In the genomic region with DNA sequence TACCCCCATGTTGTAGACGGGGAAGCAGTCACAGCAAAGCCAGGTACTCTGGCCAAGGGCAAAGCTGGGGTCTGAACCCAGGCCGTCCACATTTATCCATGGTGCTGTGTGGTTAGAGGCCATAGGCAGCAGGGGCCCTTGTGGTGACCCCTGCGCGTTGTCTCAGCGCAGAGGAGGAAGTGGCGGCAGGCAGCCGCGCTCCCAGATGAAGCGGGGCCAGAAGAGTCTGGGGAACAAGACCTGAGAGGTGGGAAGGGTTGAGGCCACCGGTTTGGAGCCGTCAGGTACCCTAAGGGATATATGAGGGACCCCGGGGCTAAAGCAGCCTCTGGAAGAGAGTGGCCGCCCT, we compare ENCODE assay signal across 8 cellular contexts. TPM values are rescaled to one million over a fixed set of nuclear protein-coding genes. Genes with fewer than 3 reads are reported as not detected.
DNase-seq lines count a peak whose midpoint lies in the region; ATAC-seq and TF ChIP-seq lines count a peak whose summit lies in the region.

No MANE protein-coding gene starts in this region.

- intact Hi-C loops in Right ventricle myocardium superior (cut with DNase I) = no loop called here
- intact Hi-C loops in prostate gland (cut with DNase I) = no loop called here

- peaks cover 23% of the 10 kb centered on the region for H3K27me3 Mint-ChIP-seq in activated T-cell treated with anti-CD3 and anti-CD28 coated beads, Interleukin-2, amount 50 U/mL, for 72 hours (ENCODE audit: low read depth)

- no peaks in the 10 kb centered on the region for H3K27me3 ChIP-seq in prostate gland (replicated peaks; ENCODE audit: insufficient read depth)

- H3K4me3 Mint-ChIP-seq in activated T-cell treated with anti-CD3 and anti-CD28 coated beads, Interleukin-2, amount 50 U/mL, for 72 hours = peak overlapping the region; percentile 88 to 89

- peak overlapping the region; percentile 64 to 80 for H3K27ac ChIP-seq in prostate gland

- peak; percentile 46 for ATAC-seq in GM18498 (IDR thresholded peaks at IDR 0.05; ENCODE audit: unreplicated experiment)
- peak; percentile 51 for ATAC-seq in GM21825 (IDR thresholded peaks at IDR 0.05; ENCODE audit: unreplicated experiment)
- peak; percentile 64 to 70 for ATAC-seq in activated T-cell treated with anti-CD3 and anti-CD28 coated beads, Interleukin-2, amount 50 U/mL, for 72 hours (replicated peaks in 1 of 2)
- peak; percentile 56 for ATAC-seq in Right ventricle myocardium superior (ENCODE audit: poor library complexity)
- ATAC-seq in omental fat pad (ENCODE audit: low FRiP score) = no peak

- no peaks in the 10 kb centered on the region for H3K36me3 ChIP-seq in prostate gland

- DNase-seq in LNCaP clone FGC (ENCODE audit: low read depth) = no peak
- DNase-seq in activated T-cell treated with anti-CD3 and anti-CD28 coated beads, Interleukin-2, amount 50 U/mL, for 72 hours = peak; percentile 36 to 39
- peak; percentile 55 for DNase-seq in Right ventricle myocardium superior
- no peak for DNase-seq in prostate gland (ENCODE audit: low spot score)
- no peak for DNase-seq in omental fat pad (ENCODE audit: low spot score)
- no peak for DNase-seq in A172 (ENCODE audit: low spot score)

- WGBS in prostate gland = 15% methylated on average over 13 of the region's 13 CpGs

- TF ChIP-seq POLR2A in prostate gland (IDR thresholded peaks at IDR 0.05) = no peak

- H3K36me3 Mint-ChIP-seq in activated T-cell treated with anti-CD3 and anti-CD28 coated beads, Interleukin-2, amount 50 U/mL, for 72 hours (ENCODE audit: insufficient read depth in 2 of 2) = peaks cover 0 to 1% of the 10 kb centered on the region in 2 donors

- TF ChIP-seq CTCF in LNCaP clone FGC (IDR thresholded peaks at IDR 0.05; ENCODE audit: control insufficient read depth, extremely low read depth, insufficient read depth) (no peak), prostate gland (IDR thresholded peaks at IDR 0.05) (no peak), omental fat pad (IDR thresholded peaks at IDR 0.05) (no peak)

- no peaks in the 10 kb centered on the region for H3K9me3 ChIP-seq in prostate gland

- no peaks in the 10 kb centered on the region for H3K4me1 ChIP-seq in prostate gland (replicated peaks)

- H3K27ac Mint-ChIP-seq in activated T-cell treated with anti-CD3 and anti-CD28 coated beads, Interleukin-2, amount 50 U/mL, for 72 hours = no peak overlapping the region

- H3K4me3 ChIP-seq in LNCaP clone FGC (ENCODE audit: low read depth, low read length) = peak overlapping the region; percentile 75
- peak overlapping the region; percentile 84 to 95 for H3K4me3 ChIP-seq in prostate gland

- H3K4me1 Mint-ChIP-seq in activated T-cell treated with anti-CD3 and anti-CD28 coated beads, Interleukin-2, amount 50 U/mL, for 72 hours (ENCODE audit: low read depth) = peaks cover 27% of the 10 kb centered on the region

- H3K9me3 Mint-ChIP-seq in activated T-cell treated with anti-CD3 and anti-CD28 coated beads, Interleukin-2, amount 50 U/mL, for 72 hours = no peaks in the 10 kb centered on the region

RNA-seq across cellular contexts. Expression of a gene that starts 0.8 kb away (rescaled TPM):
- total RNA-seq in activated T-cell treated with anti-CD3 and anti-CD28 coated beads, Interleukin-2, amount 50 U/mL, for 72 hours = 1 to 10 TPM; 2.5 to 3.8 TPM
- total RNA-seq in Right ventricle myocardium superior (0.48 TPM), prostate gland (1 to 10 TPM; 1.6 to 3.9 TPM), omental fat pad (1 to 10 TPM in 2 of 4 donors, under 1 TPM in 2; 0.60 to 2.2 (median 1.1) TPM)
- 0.33 and 0.57 TPM in 2 replicates for total RNA-seq in A172 (2014; rRNA removed; shearing (Covaris generic))

RNA-seq across cellular contexts. Expression of a gene that starts 32.1 kb away (rescaled TPM):
- 10 to 100 TPM; 57.4 to 57.8 TPM for total RNA-seq in activated T-cell treated with anti-CD3 and anti-CD28 coated beads, Interleukin-2, amount 50 U/mL, for 72 hours
- 44.4 TPM for total RNA-seq in Right ventricle myocardium superior
- total RNA-seq in prostate gland = 10 to 100 TPM; 39.4 to 53.4 TPM
- 10 to 100 TPM; 24.8 to 41.9 (median 30.8) TPM for total RNA-seq in omental fat pad
- 44.0 and 55.7 TPM in 2 replicates for total RNA-seq in A172 (2014; rRNA removed; shearing (Covaris generic))

Comparison
In these comparisons a context has a peak if more than half of its experiments do, and no peak if none do; other contexts are left out.
1. DNase-seq: peak in activated T-cell treated with anti-CD3 and anti-CD28 coated beads, Interleukin-2, amount 50 U/mL, for 72 hours (2 of 2) and Right ventricle myocardium superior (single experiment); none in LNCaP clone FGC (single experiment), prostate gland (single experiment), omental fat pad (single experiment) and A172 (single experiment).